ENCODE assay signal across 26 cellular contexts in genomic region chr3:100067589-100067988, GRCh38. TPM values are rescaled to one million over a fixed set of nuclear protein-coding genes. Genes with fewer than 3 reads are reported as not detected.
DNase-seq lines count a peak whose midpoint lies in the region; ATAC-seq, FAIRE-seq and TF ChIP-seq lines count a peak whose summit lies in the region.
"Had no signal": no experiment of that assay in that cellular context is flagged by ENCODE, and none has a peak within 500 bp of the region (broad histone marks: within the 10 kb centered on the region; RNA-seq: fewer than 3 reads in every experiment).

No MANE protein-coding gene starts in this region.

- ATAC-seq in GM18511 (IDR thresholded peaks at IDR 0.05; ENCODE audit: unreplicated experiment), result peak; percentile 55
- peak; percentile 12 for ATAC-seq in mucosa of descending colon
- ATAC-seq in HG03025 (IDR thresholded peaks at IDR 0.05; ENCODE audit: low FRiP score, unreplicated experiment), result no peak
- no peak for ATAC-seq in GM21360 (IDR thresholded peaks at IDR 0.05; ENCODE audit: unreplicated experiment)
- ATAC-seq: K562 had no signal

- peak; percentile 22 for DNase-seq in LoVo (ENCODE audit: low spot score)
- no peak for DNase-seq in mucosa of descending colon
- no peak for DNase-seq in CD1c-positive myeloid dendritic cell (ENCODE audit: extremely low spot score)
- no peak for DNase-seq in urothelium cell line (ENCODE audit: low spot score)
- DNase-seq: Calu3, GOT3, HFFc6, Kasumi-1, MG63, NCI-H1092, NCI-H1417 treated with DMSO at 0.1 percent for 48 hours, NCI-H187, NCI-H2081 treated with DMSO at 0.1 percent for 48 hours, NCI-H2171, NCI-H226, NCI-H510A, NCI-H69, RPMI8226, SHP77 had no signal

- H3K9me3 ChIP-seq in mucosa of descending colon, result no peaks in the 10 kb centered on the region
- H3K9me3 ChIP-seq: HAP-1, MG63 had no signal

- H3K4me1 ChIP-seq in mucosa of descending colon (ENCODE audit: low read depth), result peaks cover 5% of the 10 kb centered on the region

- no peak overlapping the region for H3K4me3 ChIP-seq in mucosa of descending colon
- H3K4me3 ChIP-seq: HAP-1, K562, MG63 had no signal

- intact Hi-C loops in mucosa of descending colon (cut with DNase I, micrococcal nuclease), result loop anchor here in 1 of 2 donors (10.0 kb wide), 1 partner anchor 187 kb away; no protein-coding TSS in a partner anchor

- TF ChIP-seq CTCF in 22Rv1 (IDR thresholded peaks at IDR 0.05), result no peak
- no peak for TF ChIP-seq CTCF in mucosa of descending colon (IDR thresholded peaks at IDR 0.05)

- FAIRE-seq in urothelium cell line (lab: Jason Lieb, UNC), result no peak
- FAIRE-seq: K562 had no signal

- H3K36me3 ChIP-seq in mucosa of descending colon (ENCODE audit: low read depth), result no peaks in the 10 kb centered on the region
- H3K36me3 ChIP-seq: HAP-1, MG63 had no signal

- H3K27ac ChIP-seq in 22Rv1, result peak overlapping the region; percentile 27
- H3K27ac ChIP-seq: C4-2B had no signal

RNA-seq across cellular contexts. Expression of gene FILIP1L, which starts 46.7 kb away (rescaled TPM):
- 10 to 100 TPM in 2 of 3 donors, 1 to 10 TPM in 1; 8.9 to 37.0 (median 17.1) TPM for total RNA-seq in mucosa of descending colon

Comparison
In these comparisons a context has a peak if more than half of its experiments do, and no peak if none do; other contexts are left out.
1. ATAC-seq: peak in GM18511 (single experiment) and mucosa of descending colon (single experiment); none in HG03025 (single experiment) and GM21360 (single experiment).